Comparison of ENCODE assay signal across 21 cellular contexts in the genomic region with DNA sequence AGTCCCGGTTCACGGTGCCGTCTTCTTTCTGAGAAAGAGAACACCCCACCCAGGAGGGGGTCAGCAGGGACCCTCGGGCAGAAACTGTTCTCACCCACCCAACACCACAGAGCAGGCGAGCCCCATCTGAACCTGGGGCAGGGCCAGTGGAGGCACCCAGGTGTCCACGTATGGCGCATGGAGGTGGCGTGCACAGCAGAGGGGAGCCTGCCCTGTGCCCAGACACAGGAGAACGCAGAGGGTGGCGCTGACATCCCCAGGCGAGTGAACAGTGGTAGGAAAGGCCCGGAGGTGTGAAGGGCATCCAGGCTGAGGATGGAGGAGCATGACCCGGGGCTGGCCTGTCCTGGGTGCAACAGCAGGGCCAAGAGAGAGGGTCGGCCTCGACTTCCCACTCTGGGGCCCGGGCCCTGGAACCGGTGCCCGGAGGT.
DNase-seq lines count a peak whose midpoint lies in the region; ATAC-seq and TF ChIP-seq lines count a peak whose summit lies in the region.
"Had no signal": no experiment of that assay in that cellular context is flagged by ENCODE, and none has a peak within 500 bp of the region (broad histone marks: within the 10 kb centered on the region; RNA-seq: fewer than 3 reads in every experiment).

No MANE protein-coding gene starts in this region.

- H3K9me3 ChIP-seq in BLaER1: no peaks in the 10 kb centered on the region
- no peaks in the 10 kb centered on the region for H3K9me3 ChIP-seq in Karpas-422 (ENCODE audit: low read length)
- H3K9me3 ChIP-seq in left lung: no peaks in the 10 kb centered on the region
- H3K9me3 ChIP-seq: body of pancreas, Caco-2, colonic mucosa, thyroid gland had no signal

- peak; percentile 38 for DNase-seq in Karpas-422
- DNase-seq in left lung: peak; percentile 26 to 70
- DNase-seq in NCI-H187 (lab: John Stamatoyannopoulos, UW): no peak
- DNase-seq in SW 1271 (lab: John Stamatoyannopoulos, UW): no peak
- no peak for DNase-seq in ACHN
- DNase-seq: activated CD4-positive, alpha-beta T cell treated with anti-CD3 and anti-CD28 coated beads, Interleukin-2, amount 10 ng/mL, durations not matched to agents 7 days and 5 days; activated naive CD8-positive, alpha-beta T cell treated with anti-CD3 and anti-CD28 coated beads for 36 hours; activated T-cell treated with anti-CD3 and anti-CD28 coated beads for 4 hours; body of pancreas; Caco-2; colonic mucosa; immature natural killer cell; NCI-H1092; RPMI8226; stimulated activated CD4-positive, alpha-beta T cell treated with anti-CD3 and anti-CD28 coated beads, Interleukin-12 subunit alpha, Interleukin-12 subunit beta, amount 100 ng/mL, for 4 hours; stimulated activated CD8-positive, alpha-beta memory T cell treated with anti-CD3 and anti-CD28 coated beads, Interleukin-4, amount 100 ng/mL, for 48 hours; thyroid gland had no signal

- H3K4me3 ChIP-seq in BLaER1 (no peak overlapping the region; the same call in 1 of the 2 replicates), Karpas-422 (ENCODE audit: low read length) (no peak overlapping the region; the same call in 1 of the 2 replicates), left lung (no peak overlapping the region), rectal smooth muscle tissue (ENCODE audit: low read length) (no peak overlapping the region)
- H3K4me3 ChIP-seq: body of pancreas, colonic mucosa, GM23338, thyroid gland had no signal

- no peak for TF ChIP-seq CTCF in left lung (IDR thresholded peaks at IDR 0.05)

- H3K9ac ChIP-seq in BLaER1 (peak overlapping the region; percentile 51; the same call in 1 of the 2 replicates), Karpas-422 (ENCODE audit: low read length) (peak overlapping the region; percentile 66), rectal smooth muscle tissue (ENCODE audit: low read length) (no peak overlapping the region)

- H4K20me1 ChIP-seq in BLaER1 (peaks cover 25% of the 10 kb centered on the region), Karpas-422 (ENCODE audit: insufficient read depth, low read depth, low read length) (no peaks in the 10 kb centered on the region)

- H3K27me3 ChIP-seq in BLaER1: no peaks in the 10 kb centered on the region
- H3K27me3 ChIP-seq in Karpas-422 (ENCODE audit: low read length): no peaks in the 10 kb centered on the region
- H3K27me3 ChIP-seq in left lung: no peaks in the 10 kb centered on the region
- H3K27me3 ChIP-seq in rectal smooth muscle tissue (ENCODE audit: control insufficient read depth, insufficient read depth, low read length): no peaks in the 10 kb centered on the region
- H3K27me3 ChIP-seq: body of pancreas, colonic mucosa, thyroid gland had no signal

- peaks cover 57% of the 10 kb centered on the region for H3K36me3 ChIP-seq in BLaER1
- peaks cover 48% of the 10 kb centered on the region for H3K36me3 ChIP-seq in Karpas-422 (ENCODE audit: insufficient read depth, low read length)
- H3K36me3 ChIP-seq in left lung: peaks cover 0 to 79% of the 10 kb centered on the region in 2 donors
- H3K36me3 ChIP-seq in rectal smooth muscle tissue (ENCODE audit: control insufficient read depth, insufficient read depth, low read length): peaks cover 19% of the 10 kb centered on the region

- peaks cover 4% of the 10 kb centered on the region; the same call in 1 of the 2 replicates for H3K79me2 ChIP-seq in Karpas-422 (ENCODE audit: low read length)

- ATAC-seq in left lung: no peak
- no peak for ATAC-seq in GM18511 (IDR thresholded peaks at IDR 0.05; ENCODE audit: unreplicated experiment)
- ATAC-seq: body of pancreas, GM23338 had no signal

- no peaks in the 10 kb centered on the region for H3K9me2 ChIP-seq in Karpas-422 (replicated peaks; ENCODE audit: insufficient read depth, low read length)

- no peak overlapping the region for H2AFZ ChIP-seq in Karpas-422 (ENCODE audit: low read length)
- H2AFZ ChIP-seq: GM23338 had no signal

- peak overlapping the region; percentile 65 for H3K27ac ChIP-seq in BLaER1
- H3K27ac ChIP-seq in Karpas-422 (ENCODE audit: low read length): no peak overlapping the region
- H3K27ac ChIP-seq in left lung: no peak overlapping the region
- peak overlapping the region; percentile 55 for H3K27ac ChIP-seq in rectal smooth muscle tissue (ENCODE audit: low read depth, low read length)
- H3K27ac ChIP-seq: body of pancreas, colonic mucosa, thyroid gland had no signal

- intact Hi-C loops in left lung (cut with DNase I): loop anchor here in 1 of 2 donors (10.0 kb wide), 1 partner anchor 95 kb away; a partner anchor contains a TSS

- in situ Hi-C loops in ACHN (cut with HindIII; ENCODE audit: low pct_ligation_motif_present, low pct_unique_long_range_greater_than_20kb, low sequenced_read_pairs): no loop called here

- H3K4me1 ChIP-seq in BLaER1 (peaks cover 88% of the 10 kb centered on the region), Karpas-422 (ENCODE audit: low read length) (no peaks in the 10 kb centered on the region), left lung (peaks cover 5 to 24% of the 10 kb centered on the region in 2 donors), rectal smooth muscle tissue (ENCODE audit: control insufficient read depth, insufficient read depth, low read length) (peaks cover 33% of the 10 kb centered on the region)
- H3K4me1 ChIP-seq: body of pancreas, Caco-2, thyroid gland had no signal

- peak overlapping the region; percentile 81 for H3K4me2 ChIP-seq in BLaER1
- H3K4me2 ChIP-seq in Karpas-422 (ENCODE audit: low read depth, low read length, poor library complexity, severe bottlenecking): no peak overlapping the region
- H3K4me2 ChIP-seq: GM23338 had no signal

Comparison
In these comparisons a context has a peak if more than half of its experiments do, and no peak if none do; other contexts are left out.
1. H3K27ac ChIP-seq: peak in BLaER1 (single experiment) and rectal smooth muscle tissue (single experiment); none in Karpas-422 (single experiment) and left lung (0 of 2).
2. DNase-seq: peak in Karpas-422 (single experiment) and left lung (2 of 2); none in NCI-H187 (0 of 2), SW 1271 (0 of 2) and ACHN (single experiment).